Comparison of ENCODE assay signal across 1 cellular context in the genomic region with DNA sequence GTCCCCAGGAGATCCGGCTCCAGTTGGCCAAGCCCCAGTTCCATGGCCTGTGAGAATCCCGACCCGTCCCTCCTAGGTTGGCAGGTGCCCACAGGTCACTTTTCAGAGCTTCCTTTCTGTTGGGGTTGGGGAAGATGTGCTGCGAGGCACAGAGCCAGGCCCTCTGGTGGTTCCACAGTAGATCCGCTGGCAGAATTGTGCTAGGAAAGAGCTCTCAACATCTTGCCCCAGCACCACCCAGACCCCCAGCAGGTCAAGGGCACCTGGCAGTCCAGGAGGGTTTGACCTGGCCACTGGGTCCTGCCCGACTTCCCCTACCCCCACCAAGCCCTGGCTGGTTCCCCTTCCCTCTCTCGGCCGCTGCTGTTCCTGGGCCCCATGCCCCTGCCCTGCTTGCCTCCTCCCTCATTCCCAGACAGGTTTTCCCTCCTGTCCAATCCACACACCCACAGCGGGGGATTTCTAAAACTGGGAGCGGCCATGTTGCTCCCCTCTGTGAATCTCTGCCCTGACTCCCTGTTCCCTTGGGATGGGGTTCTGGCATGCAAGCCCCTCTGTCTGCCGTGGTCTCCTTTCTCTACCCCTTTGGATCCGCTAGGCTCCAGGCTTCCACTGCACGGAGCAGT.
TF ChIP-seq lines count a peak whose summit lies in the region.

No MANE protein-coding gene starts in this region.

TF ChIP-seq in H1, 55 proteins besides CTCF, POLR2A, EP300 and RAD21:
- no peak for TF ChIP-seq TAF1 (IDR thresholded peaks at IDR 0.05; ENCODE audit: low read depth, low read length)
- no peak for TF ChIP-seq RFX5 (IDR thresholded peaks at IDR 0.05; ENCODE audit: borderline replicate concordance, low read depth, low read length)
- TF ChIP-seq SP4 (IDR thresholded peaks at IDR 0.05; ENCODE audit: low read length): no peak
- no peak for TF ChIP-seq TAF7 (optimal IDR thresholded peaks at IDR 0.05; ENCODE audit: borderline replicate concordance, low read depth, low read length)
- TF ChIP-seq, protein P1, sequence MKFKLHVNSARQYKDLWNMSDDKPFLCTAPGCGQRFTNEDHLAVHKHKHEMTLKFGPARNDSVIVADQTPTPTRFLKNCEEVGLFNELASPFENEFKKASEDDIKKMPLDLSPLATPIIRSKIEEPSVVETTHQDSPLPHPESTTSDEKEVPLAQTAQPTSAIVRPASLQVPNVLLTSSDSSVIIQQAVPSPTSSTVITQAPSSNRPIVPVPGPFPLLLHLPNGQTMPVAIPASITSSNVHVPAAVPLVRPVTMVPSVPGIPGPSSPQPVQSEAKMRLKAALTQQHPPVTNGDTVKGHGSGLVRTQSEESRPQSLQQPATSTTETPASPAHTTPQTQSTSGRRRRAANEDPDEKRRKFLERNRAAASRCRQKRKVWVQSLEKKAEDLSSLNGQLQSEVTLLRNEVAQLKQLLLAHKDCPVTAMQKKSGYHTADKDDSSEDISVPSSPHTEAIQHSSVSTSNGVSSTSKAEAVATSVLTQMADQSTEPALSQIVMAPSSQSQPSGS (IDR thresholded peaks at IDR 0.05; ENCODE audit: low read length): no peak
- TF ChIP-seq CBX5 (IDR thresholded peaks at IDR 0.05; ENCODE audit: low read depth, low read length): no peak
- no peak for TF ChIP-seq MAFK (IDR thresholded peaks at IDR 0.05; ENCODE audit: low read depth, low read length)
- TF ChIP-seq ASH2L (IDR thresholded peaks at IDR 0.05; ENCODE audit: low read length): no peak
- no peak for TF ChIP-seq TEAD4 (IDR thresholded peaks at IDR 0.05; ENCODE audit: low read depth, low read length)
- TF ChIP-seq SIRT6 (IDR thresholded peaks at IDR 0.05; ENCODE audit: low read length): no peak
- TF ChIP-seq BRCA1 (IDR thresholded peaks at IDR 0.05; ENCODE audit: low read depth, low read length): no peak
- TF ChIP-seq CREB1 (IDR thresholded peaks at IDR 0.05): no peak
- TF ChIP-seq, protein P2, sequence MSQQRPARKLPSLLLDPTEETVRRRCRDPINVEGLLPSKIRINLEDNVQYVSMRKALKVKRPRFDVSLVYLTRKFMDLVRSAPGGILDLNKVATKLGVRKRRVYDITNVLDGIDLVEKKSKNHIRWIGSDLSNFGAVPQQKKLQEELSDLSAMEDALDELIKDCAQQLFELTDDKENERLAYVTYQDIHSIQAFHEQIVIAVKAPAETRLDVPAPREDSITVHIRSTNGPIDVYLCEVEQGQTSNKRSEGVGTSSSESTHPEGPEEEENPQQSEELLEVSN (IDR thresholded peaks at IDR 0.05): no peak
